ENCODE assay signal across 9 cellular contexts in the genomic region with DNA sequence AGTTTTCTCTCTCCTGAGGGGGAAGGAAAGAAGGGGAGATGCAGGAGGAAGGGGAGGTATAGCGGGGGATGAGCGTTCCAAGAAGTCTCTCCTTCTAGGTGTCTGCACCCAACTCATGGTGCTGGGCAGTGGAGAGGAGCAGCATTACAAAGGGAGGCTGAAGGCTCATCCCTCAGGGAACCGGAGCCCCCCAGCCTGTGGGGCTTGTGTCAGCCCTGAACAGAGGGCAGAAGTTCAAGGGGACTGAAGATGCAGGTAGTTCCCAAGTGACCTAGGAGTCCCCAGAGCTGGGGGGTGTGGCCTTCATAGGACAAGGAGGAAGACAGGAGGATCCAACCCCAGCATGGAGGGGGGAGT. TPM values are rescaled to one million over a fixed set of nuclear protein-coding genes. Genes with fewer than 3 reads are reported as not detected.
DNase-seq lines count a peak whose midpoint lies in the region; ATAC-seq and TF ChIP-seq lines count a peak whose summit lies in the region.
"Had no signal": no experiment of that assay in that cellular context is flagged by ENCODE, and none has a peak within 500 bp of the region (broad histone marks: within the 10 kb centered on the region; RNA-seq: fewer than 3 reads in every experiment).

No MANE protein-coding gene starts in this region.

- no peak for DNase-seq in activated T-cell treated with anti-CD3 and anti-CD28 coated beads, Interleukin-2, amount 50 U/mL, for 4 hours
- DNase-seq in activated T-cell treated with anti-CD3 and anti-CD28 coated beads for 4 hours (no peak), esophagus squamous epithelium (lab: John Stamatoyannopoulos, UW) (no peak), thoracic aorta (ENCODE audit: low spot score) (no peak), occipital lobe (lab: John Stamatoyannopoulos, UW) (no peak)
- DNase-seq: NK-92 treated with Interleukin-12 subunit alpha and Interleukin-12 subunit beta, amount 100 ng/mL, for 24 hours had no signal

- peak overlapping the region; percentile 87 for H3K4me3 Mint-ChIP-seq in activated T-cell treated with anti-CD3 and anti-CD28 coated beads, Interleukin-2, amount 50 U/mL, for 4 hours

- WGBS in esophagus squamous epithelium, 2 donors, result 83% methylated on average over 2 of the region's 3 CpGs; no CpG with 5 or more reads in 1 of the 2 donors

- H3K27me3 ChIP-seq in esophagus squamous epithelium (no peaks in the 10 kb centered on the region), thoracic aorta (replicated peaks; ENCODE audit: insufficient read depth) (no peaks in the 10 kb centered on the region)
- H3K27me3 ChIP-seq: adrenal gland had no signal

- H3K36me3 ChIP-seq in esophagus squamous epithelium (peaks cover 0 to 22% (median 0%) of the 10 kb centered on the region in 3 donors), thoracic aorta (no peaks in the 10 kb centered on the region)

- H3K4me1 Mint-ChIP-seq in activated T-cell treated with anti-CD3 and anti-CD28 coated beads, Interleukin-2, amount 50 U/mL, for 4 hours (ENCODE audit: low read depth), result peaks cover 36% of the 10 kb centered on the region

- intact Hi-C loops in esophagus squamous epithelium (cut with DNase I), result no loop called here

- H3K9me3 Mint-ChIP-seq in activated T-cell treated with anti-CD3 and anti-CD28 coated beads, Interleukin-2, amount 50 U/mL, for 4 hours, result no peaks in the 10 kb centered on the region

- peak overlapping the region in 2 of 4 donors; percentile 89 to 98 for H3K4me3 ChIP-seq in esophagus squamous epithelium
- peak overlapping the region; percentile 100 for H3K4me3 ChIP-seq in thoracic aorta

- no peaks in the 10 kb centered on the region for H3K27me3 Mint-ChIP-seq in activated T-cell treated with anti-CD3 and anti-CD28 coated beads, Interleukin-2, amount 50 U/mL, for 4 hours (ENCODE audit: low read depth)

- no peaks in the 10 kb centered on the region for H3K9me3 ChIP-seq in esophagus squamous epithelium
- H3K9me3 ChIP-seq in thoracic aorta, result no peaks in the 10 kb centered on the region
- H3K9me3 ChIP-seq: adrenal gland had no signal

- no peak for TF ChIP-seq POLR2A in esophagus squamous epithelium (IDR thresholded peaks at IDR 0.05)

- no peak for ATAC-seq in activated T-cell treated with anti-CD3 and anti-CD28 coated beads, Interleukin-2, amount 50 U/mL, for 4 hours
- ATAC-seq in thoracic aorta (ENCODE audit: insufficient number of reproducible peaks, low FRiP score, low read depth) (no peak), GM21528 (IDR thresholded peaks at IDR 0.05; ENCODE audit: low FRiP score, unreplicated experiment) (no peak)

- peak overlapping the region; percentile 94 to 99 (median 98) for H3K27ac ChIP-seq in esophagus squamous epithelium
- peak overlapping the region; percentile 91 to 96 for H3K27ac ChIP-seq in thoracic aorta
- H3K27ac ChIP-seq: HL-60 had no signal

- H3K36me3 Mint-ChIP-seq in activated T-cell treated with anti-CD3 and anti-CD28 coated beads, Interleukin-2, amount 50 U/mL, for 4 hours (ENCODE audit: insufficient read depth), result no peaks in the 10 kb centered on the region

- H3K4me1 ChIP-seq in esophagus squamous epithelium (peaks cover 63 to 85% (median 63%) of the 10 kb centered on the region in 3 donors), thoracic aorta (ENCODE audit: control insufficient read depth in 1 of 2, low read depth in 2 of 2) (peaks cover 46 to 59% of the 10 kb centered on the region in 2 donors)

- no peak for TF ChIP-seq CTCF in esophagus squamous epithelium (IDR thresholded peaks at IDR 0.05)
- TF ChIP-seq CTCF in thoracic aorta (IDR thresholded peaks at IDR 0.05), result no peak

RNA-seq across cellular contexts. Expression of gene C11orf68, which starts 1.8 kb away (rescaled TPM):
- total RNA-seq in activated T-cell treated with anti-CD3 and anti-CD28 coated beads, Interleukin-2, amount 50 U/mL, for 4 hours, result 10 to 100 TPM; 13.9 to 15.4 (median 14.0) TPM
- total RNA-seq in esophagus squamous epithelium, result 10 to 100 TPM in 2 of 4 donors, 1 to 10 TPM in 2; 5.8 to 15.6 (median 10.6) TPM
- 10 to 100 TPM; 16.3 to 27.9 TPM for total RNA-seq in thoracic aorta
- total RNA-seq in occipital lobe, result 12.6 TPM

RNA-seq across cellular contexts. Expression of gene DRAP1, which starts 2.2 kb away (rescaled TPM):
- 100 to 1,000 TPM in 2 of 3 donors, 10 to 100 TPM in 1; 96.1 to 118 (median 106) TPM for total RNA-seq in activated T-cell treated with anti-CD3 and anti-CD28 coated beads, Interleukin-2, amount 50 U/mL, for 4 hours
- 100 to 1,000 TPM in 1 of 4 donors, 10 to 100 TPM in 3; 69.6 to 138 (median 76.8) TPM for total RNA-seq in esophagus squamous epithelium
- total RNA-seq in thoracic aorta, result 10 to 100 TPM; 82.5 to 91.2 TPM
- 50.4 TPM for total RNA-seq in occipital lobe

RNA-seq across cellular contexts. Expression of gene FOSL1, which starts 16.9 kb away (rescaled TPM):
- total RNA-seq in activated T-cell treated with anti-CD3 and anti-CD28 coated beads, Interleukin-2, amount 50 U/mL, for 4 hours, result 10 to 100 TPM; 75.6 to 77.2 (median 76.9) TPM
- 10 to 100 TPM; 11.9 to 72.7 (median 35.6) TPM for total RNA-seq in esophagus squamous epithelium
- 100 to 1,000 TPM in 1 of 2 donors, 10 to 100 TPM in 1; 25.6 to 143 TPM for total RNA-seq in thoracic aorta
- total RNA-seq in occipital lobe, result not detected

RNA-seq across cellular contexts. Expression of gene CCDC85B, which starts 26.6 kb away (rescaled TPM):
- 100 to 1,000 TPM in 1 of 3 donors, 10 to 100 TPM in 2; 77.8 to 116 (median 95.6) TPM for total RNA-seq in activated T-cell treated with anti-CD3 and anti-CD28 coated beads, Interleukin-2, amount 50 U/mL, for 4 hours
- total RNA-seq in esophagus squamous epithelium (10 to 100 TPM; 16.0 to 34.3 (median 28.0) TPM), thoracic aorta (100 to 1,000 TPM in 1 of 2 donors, 10 to 100 TPM in 1; 75.8 to 100 TPM), occipital lobe (14.0 TPM)

RNA-seq across cellular contexts. Expression of gene TSGA10IP, which starts 28.2 kb away (rescaled TPM):
- total RNA-seq in activated T-cell treated with anti-CD3 and anti-CD28 coated beads, Interleukin-2, amount 50 U/mL, for 4 hours, result not detected
- total RNA-seq in esophagus squamous epithelium (not detected), thoracic aorta (not detected), occipital lobe (not detected)

Comparison
In these comparisons a context has a peak if more than half of its experiments do, and no peak if none do; other contexts are left out.
1. RNA of gene FOSL1, which starts 16.9 kb away (total RNA-seq): 25.6 to 143 TPM in thoracic aorta, 75.6 to 77.2 TPM in activated T-cell treated with anti-CD3 and anti-CD28 coated beads, Interleukin-2, amount 50 U/mL, for 4 hours and 11.9 to 72.7 TPM in esophagus squamous epithelium; not detected in occipital lobe (single experiment); every median in the first group is over 10 times any median in the second.